In genomic region chr9:127783111-127783621, GRCh38 we compare ENCODE assay signal across 8 cellular contexts. TPM values are rescaled to one million over a fixed set of nuclear protein-coding genes. Genes with fewer than 3 reads are reported as not detected.
DNase-seq lines count a peak whose midpoint lies in the region; ATAC-seq, FAIRE-seq and TF ChIP-seq lines count a peak whose summit lies in the region.

No MANE protein-coding gene starts in this region.

- TF ChIP-seq CTCF in H1 (IDR thresholded peaks at IDR 0.05; ENCODE audit: control extremely low read depth in 1 of 3, insufficient read depth in 1 of 3, low read depth in 1 of 3, low read length in 3 of 3), result no peak

- H3K4me3 ChIP-seq in H1 (ENCODE audit: extremely low read depth in 1 of 4, insufficient read depth in 2 of 4, low read depth in 3 of 4, low read length in 4 of 4), result no peak overlapping the region

- H3K4ac ChIP-seq in H1 (replicated peaks; ENCODE audit: insufficient read length, low read depth, low read length), result peak overlapping the region; percentile 41

- H3K9ac ChIP-seq in H1 (replicated peaks in 1 of 4; ENCODE audit: extremely low read depth in 1 of 4, low read depth in 3 of 4, low read length in 3 of 4), result no peak overlapping the region

- H3K4me1 ChIP-seq in H1 (replicated peaks in 1 of 4; ENCODE audit: control insufficient read depth in 3 of 4, insufficient read depth in 4 of 4, low read length in 3 of 4), result peaks cover 0 to 17% (median 10%) of the 10 kb centered on the region in 4 experiments; a peak in 5 of 7 replicates

- H3K4me2 ChIP-seq in H1 (ENCODE audit: insufficient read depth in 1 of 2, low read depth in 2 of 2, low read length in 2 of 2), result no peak overlapping the region

- peak overlapping the region; percentile 71; the same call in 1 of the 2 replicates for H2BK12ac ChIP-seq in H1 (ENCODE audit: low read depth, low read length)

- H4K5ac ChIP-seq in H1 (ENCODE audit: insufficient read length, low read depth, low read length), result no peak overlapping the region

- FAIRE-seq in H1 (lab: Jason Lieb, UNC), result no peak

- H3K79me1 ChIP-seq in H1 (ENCODE audit: low read depth, low read length), result peaks cover 4% of the 10 kb centered on the region; the same call in 1 of the 2 replicates

- DNase-seq in activated CD4-positive, alpha-beta T cell treated with anti-CD3 and anti-CD28 coated beads, Interleukin-2, amount 10 ng/mL, durations not matched to agents 24 days and 14 days, result peak; percentile 93
- no peak for DNase-seq in H1 (ENCODE audit: low read depth in 1 of 2, low spot score in 2 of 2)
- DNase-seq in stimulated activated CD4-positive, alpha-beta T cell treated with anti-CD3 and anti-CD28 coated beads, Interleukin-2, amount 100 ng/mL, for 24 hours, result peak; percentile 64 to 73
- no peak for DNase-seq in kidney glomerular epithelial cell (lab: John Stamatoyannopoulos, UW)

- H3K27ac ChIP-seq in H1 (ENCODE audit: low read depth, low read length), result no peak overlapping the region

- H3K23me2 ChIP-seq in H1 (ENCODE audit: low read depth, low read length), result no peaks in the 10 kb centered on the region

- no peak overlapping the region for H2BK20ac ChIP-seq in H1 (ENCODE audit: low read length)

- peaks cover 10 to 11% (median 10%) of the 10 kb centered on the region in 4 experiments for H3K36me3 ChIP-seq in H1 (ENCODE audit: control insufficient read depth in 2 of 4, insufficient read depth in 4 of 4, low read length in 3 of 4)

- peaks cover 3 to 15% of the 10 kb centered on the region in 2 experiments; a peak in 2 of 4 replicates for H3K79me2 ChIP-seq in H1 (ENCODE audit: control insufficient read depth in 1 of 2, insufficient read depth in 2 of 2, low read length in 2 of 2)

- H3K4me3 Mint-ChIP-seq in activated CD4-positive, alpha-beta T cell treated with anti-CD3 and anti-CD28 coated beads, Interleukin-2, amount 10 ng/mL, durations not matched to agents 24 days and 14 days, result peak overlapping the region; percentile 82

- H3K14ac ChIP-seq in H1 (ENCODE audit: insufficient read length), result no peak overlapping the region

- H2BK120ac ChIP-seq in H1 (replicated peaks; ENCODE audit: low read depth, low read length), result no peak overlapping the region

- H3K56ac ChIP-seq in H1 (replicated peaks; ENCODE audit: insufficient read length, low read depth, low read length), result no peak overlapping the region

- no peak for TF ChIP-seq RAD21 in H1 (IDR thresholded peaks at IDR 0.05 in 1 of 2, conservative IDR thresholded peaks at IDR 0.05 in 1 of 2; ENCODE audit: low read depth in 2 of 2, low read length in 2 of 2)

- H3K27me3 Mint-ChIP-seq in activated CD4-positive, alpha-beta T cell treated with anti-CD3 and anti-CD28 coated beads, Interleukin-2, amount 10 ng/mL, durations not matched to agents 24 days and 14 days, result no peaks in the 10 kb centered on the region

- no peaks in the 10 kb centered on the region for H3K9me3 Mint-ChIP-seq in activated CD4-positive, alpha-beta T cell treated with anti-CD3 and anti-CD28 coated beads, Interleukin-2, amount 10 ng/mL, durations not matched to agents 24 days and 14 days

- H3K9me3 ChIP-seq in H1 (ENCODE audit: insufficient read depth in 2 of 2, low read depth in 1 of 2, low read length in 1 of 2), result no peaks in the 10 kb centered on the region

- H3K27ac Mint-ChIP-seq in activated CD4-positive, alpha-beta T cell treated with anti-CD3 and anti-CD28 coated beads, Interleukin-2, amount 10 ng/mL, durations not matched to agents 24 days and 14 days, result peak overlapping the region; percentile 98

- TF ChIP-seq EP300 in H1 (IDR thresholded peaks at IDR 0.05; ENCODE audit: borderline replicate concordance in 1 of 2, low read depth in 2 of 2, low read length in 2 of 2), result no peak

- no peak overlapping the region for H3K23ac ChIP-seq in H1 (ENCODE audit: insufficient read length)

- POLR2A ChIA-PET in H1 (lab: Charles Lee; ENCODE audit: partially characterized antibody), result interaction anchor here (0.6 to 1.3 kb wide), 5 partner anchors 9 to 337 kb away, joined by 3 to 4 read pairs (median 3); partner anchors contain the start of gene FPGS

- H3K4me1 Mint-ChIP-seq in activated CD4-positive, alpha-beta T cell treated with anti-CD3 and anti-CD28 coated beads, Interleukin-2, amount 10 ng/mL, durations not matched to agents 24 days and 14 days, result peaks cover 62% of the 10 kb centered on the region

- H4K91ac ChIP-seq in H1 (replicated peaks; ENCODE audit: insufficient read length, low read length), result no peak overlapping the region

- no peak overlapping the region for H4K8ac ChIP-seq in H1 (ENCODE audit: extremely low read depth, insufficient read depth, low read length)

- intact Hi-C loops in activated CD4-positive, alpha-beta T cell treated with anti-CD3 and anti-CD28 coated beads, Interleukin-2, amount 10 ng/mL, durations not matched to agents 24 days and 14 days (cut with micrococcal nuclease), result loop anchor here (2.0 to 10.0 kb wide), 3 partner anchors 122 to 282 kb away; partner anchors contain the start of genes NAIF1 and SLC25A25

- H3K36me3 Mint-ChIP-seq in activated CD4-positive, alpha-beta T cell treated with anti-CD3 and anti-CD28 coated beads, Interleukin-2, amount 10 ng/mL, durations not matched to agents 24 days and 14 days (ENCODE audit: low read depth), result peaks cover 15% of the 10 kb centered on the region

- CTCF ChIA-PET in H1 (lab: Charles Lee; ENCODE audit: partially characterized antibody), result interaction anchor here (1.9 to 16.2 kb wide), 4 partner anchors 15 to 138 kb away, joined by 6 to 227 read pairs (median 24); partner anchors contain the start of gene TOR2A

- H3K18ac ChIP-seq in H1 (ENCODE audit: extremely low read depth, low read length), result no peak overlapping the region

- 88% methylated on average over 15 of the region's 15 CpGs; no CpG with 5 or more reads in 1 of the 2 experiments for WGBS in H1 (ENCODE audit: extremely low coverage in 1 of 2, insufficient coverage in 1 of 2, insufficient read length in 1 of 2, insufficient replicate concordance in 2 of 2, low coverage in 1 of 2, low lambda C conversion rate in 2 of 2, missing lambda C conversion rate in 1 of 2), 2 experiments

- H3K27me3 ChIP-seq in H1 (replicated peaks in 1 of 4; ENCODE audit: control insufficient read depth in 3 of 4, extremely low read depth in 1 of 4, insufficient read depth in 3 of 4, low read length in 3 of 4), result no peaks in the 10 kb centered on the region

- H4K20me1 ChIP-seq in H1 (replicated peaks in 1 of 2; ENCODE audit: control insufficient read depth in 1 of 2, insufficient read depth in 2 of 2, low read length in 2 of 2), result peaks cover 7 to 11% of the 10 kb centered on the region in 2 experiments

- peak overlapping the region; percentile 88 for H2BK15ac ChIP-seq in H1 (ENCODE audit: low read length)

- ATAC-seq in GM19351 (IDR thresholded peaks at IDR 0.05; ENCODE audit: unreplicated experiment) (no peak), GM21360 (IDR thresholded peaks at IDR 0.05; ENCODE audit: unreplicated experiment) (no peak), GM19463 (IDR thresholded peaks at IDR 0.05; ENCODE audit: unreplicated experiment) (no peak)

- no peak overlapping the region for H2AK5ac ChIP-seq in H1 (ENCODE audit: low read depth, low read length)

- no peak overlapping the region for H2BK5ac ChIP-seq in H1 (ENCODE audit: low read depth, low read length)

- no peak overlapping the region for H2AFZ ChIP-seq in H1 (ENCODE audit: low read length)

- TF ChIP-seq POLR2A in GM19193 (IDR thresholded peaks at IDR 0.05; ENCODE audit: extremely low read depth, insufficient read depth, insufficient read length) (peak; percentile 51), H1 (IDR thresholded peaks at IDR 0.05; ENCODE audit: control extremely low read depth in 1 of 2, low read depth in 2 of 2, low read length in 2 of 2) (no peak)

RNA-seq across cellular contexts. Expression of gene CDK9, which starts 2.7 kb away (rescaled TPM):
- 79.1 and 96.4 TPM in 2 replicates for total RNA-seq in activated CD4-positive, alpha-beta T cell treated with anti-CD3 and anti-CD28 coated beads, Interleukin-2, amount 10 ng/mL, durations not matched to agents 24 days and 14 days
- 86.3 and 87.5 TPM in 2 replicates for total RNA-seq in H1 (2021; fragmentation: NEBNext Ultra II Directional; extraction: Animal tissue kit (Norgen Biotek cat#: 25700))
- polyA plus RNA-seq in H1 (2011; rRNA removed), result 69.1 and 94.0 TPM in 2 replicates
- 79.0 TPM for polyA plus RNA-seq in H1 (2011; cell fraction: cytosol; rRNA removed)
- polyA plus RNA-seq in H1 (2011; cell fraction: nucleus; rRNA removed), result 126 TPM
- polyA plus RNA-seq in H1 (2012, experiment 1 of 2), result 55.7 to 89.9 TPM (median 79.6 TPM) in 4 replicates
- polyA plus RNA-seq in H1 (2012, experiment 2 of 2), result 70.2 TPM
- polyA plus RNA-seq in H1 (2013, experiment 1 of 2), result 42.8 TPM
- polyA plus RNA-seq in H1 (2013, experiment 2 of 2), result 41.6 TPM
- polyA minus RNA-seq in H1 (2011; rRNA and poly(A)+ RNA removed), result 75.4 and 85.6 TPM in 2 replicates
- polyA minus RNA-seq in H1 (2011; cell fraction: cytosol; rRNA and poly(A)+ RNA removed), result 42.9 TPM
- polyA minus RNA-seq in H1 (2011; cell fraction: nucleus; rRNA and poly(A)+ RNA removed), result 73.9 TPM

RNA-seq across cellular contexts. Expression of gene SH2D3C, which starts 4.7 kb away (rescaled TPM):
- total RNA-seq in activated CD4-positive, alpha-beta T cell treated with anti-CD3 and anti-CD28 coated beads, Interleukin-2, amount 10 ng/mL, durations not matched to agents 24 days and 14 days, result 22.2 and 23.3 TPM in 2 replicates
- 6.4 and 7.3 TPM in 2 replicates for total RNA-seq in H1 (2021; fragmentation: NEBNext Ultra II Directional; extraction: Animal tissue kit (Norgen Biotek cat#: 25700))
- 8.1 and 12.3 TPM in 2 replicates for polyA plus RNA-seq in H1 (2011; rRNA removed)
- polyA plus RNA-seq in H1 (2011; cell fraction: cytosol; rRNA removed), result 4.1 TPM
- 7.2 TPM for polyA plus RNA-seq in H1 (2011; cell fraction: nucleus; rRNA removed)
- 3.5 to 7.1 TPM (median 5.6 TPM) in 4 replicates for polyA plus RNA-seq in H1 (2012, experiment 1 of 2)
- polyA plus RNA-seq in H1 (2012, experiment 2 of 2), result 5.4 TPM
- polyA plus RNA-seq in H1 (2013, experiment 1 of 2), result 2.8 TPM
- 2.7 TPM for polyA plus RNA-seq in H1 (2013, experiment 2 of 2)
- 4.2 and 4.4 TPM in 2 replicates for polyA minus RNA-seq in H1 (2011; rRNA and poly(A)+ RNA removed)
- 3.4 TPM for polyA minus RNA-seq in H1 (2011; cell fraction: cytosol; rRNA and poly(A)+ RNA removed)
- 9.1 TPM for polyA minus RNA-seq in H1 (2011; cell fraction: nucleus; rRNA and poly(A)+ RNA removed)

RNA-seq across cellular contexts. Expression of gene FPGS, which starts 19.5 kb away (rescaled TPM):
- total RNA-seq in activated CD4-positive, alpha-beta T cell treated with anti-CD3 and anti-CD28 coated beads, Interleukin-2, amount 10 ng/mL, durations not matched to agents 24 days and 14 days, result 126 and 128 TPM in 2 replicates
- total RNA-seq in H1 (2021; fragmentation: NEBNext Ultra II Directional; extraction: Animal tissue kit (Norgen Biotek cat#: 25700)), result 62.4 and 63.7 TPM in 2 replicates
- polyA plus RNA-seq in H1 (2011; rRNA removed), result 83.0 and 125 TPM in 2 replicates
- polyA plus RNA-seq in H1 (2011; cell fraction: cytosol; rRNA removed), result 71.0 TPM
- polyA plus RNA-seq in H1 (2011; cell fraction: nucleus; rRNA removed), result 156 TPM
- polyA plus RNA-seq in H1 (2012, experiment 1 of 2), result 56.8 to 70.0 TPM (median 66.4 TPM) in 4 replicates
- 58.0 TPM for polyA plus RNA-seq in H1 (2012, experiment 2 of 2)
- polyA plus RNA-seq in H1 (2013, experiment 1 of 2), result 38.7 TPM
- 35.7 TPM for polyA plus RNA-seq in H1 (2013, experiment 2 of 2)
- 55.2 and 85.0 TPM in 2 replicates for polyA minus RNA-seq in H1 (2011; rRNA and poly(A)+ RNA removed)
- polyA minus RNA-seq in H1 (2011; cell fraction: cytosol; rRNA and poly(A)+ RNA removed), result 72.3 TPM
- 52.7 TPM for polyA minus RNA-seq in H1 (2011; cell fraction: nucleus; rRNA and poly(A)+ RNA removed)

RNA-seq across cellular contexts. Expression of gene TOR2A, which starts 48.1 kb away (rescaled TPM):
- 20.4 and 21.4 TPM in 2 replicates for total RNA-seq in activated CD4-positive, alpha-beta T cell treated with anti-CD3 and anti-CD28 coated beads, Interleukin-2, amount 10 ng/mL, durations not matched to agents 24 days and 14 days
- 18.4 and 18.7 TPM in 2 replicates for total RNA-seq in H1 (2021; fragmentation: NEBNext Ultra II Directional; extraction: Animal tissue kit (Norgen Biotek cat#: 25700))
- 24.9 and 34.2 TPM in 2 replicates for polyA plus RNA-seq in H1 (2011; rRNA removed)
- polyA plus RNA-seq in H1 (2011; cell fraction: cytosol; rRNA removed), result 18.8 TPM
- polyA plus RNA-seq in H1 (2011; cell fraction: nucleus; rRNA removed), result 24.8 TPM
- polyA plus RNA-seq in H1 (2012, experiment 1 of 2), result 10.1 to 23.2 TPM (median 21.4 TPM) in 4 replicates
- 18.1 TPM for polyA plus RNA-seq in H1 (2012, experiment 2 of 2)
- 18.7 TPM for polyA plus RNA-seq in H1 (2013, experiment 1 of 2)
- 21.8 TPM for polyA plus RNA-seq in H1 (2013, experiment 2 of 2)
- 4.3 and 4.4 TPM in 2 replicates for polyA minus RNA-seq in H1 (2011; rRNA and poly(A)+ RNA removed)
- polyA minus RNA-seq in H1 (2011; cell fraction: cytosol; rRNA and poly(A)+ RNA removed), result 11.2 TPM
- polyA minus RNA-seq in H1 (2011; cell fraction: nucleus; rRNA and poly(A)+ RNA removed), result 9.3 TPM

Comparison
In these comparisons a context has a peak if more than half of its experiments do, and no peak if none do; other contexts are left out.
1. DNase-seq: peak in activated CD4-positive, alpha-beta T cell treated with anti-CD3 and anti-CD28 coated beads, Interleukin-2, amount 10 ng/mL, durations not matched to agents 24 days and 14 days (single experiment) and stimulated activated CD4-positive, alpha-beta T cell treated with anti-CD3 and anti-CD28 coated beads, Interleukin-2, amount 100 ng/mL, for 24 hours (2 of 2); none in H1 (0 of 2) and kidney glomerular epithelial cell (single experiment).